ENCODE assay signal across 3 cellular contexts in genomic region chr14:89114109-89114508, GRCh38.
"Had no signal": no experiment of that assay in that cellular context is flagged by ENCODE, and none has a peak within 500 bp of the region (broad histone marks: within the 10 kb centered on the region; RNA-seq: fewer than 3 reads in every experiment).

No MANE protein-coding gene starts in this region.

- ATAC-seq: GM12878 had no signal

- DNase-seq: GDM1, GF-D8 had no signal

- H3K4me3 ChIP-seq: GM12878 had no signal
